ENCODE assay signal across 27 cellular contexts in the genomic region with DNA sequence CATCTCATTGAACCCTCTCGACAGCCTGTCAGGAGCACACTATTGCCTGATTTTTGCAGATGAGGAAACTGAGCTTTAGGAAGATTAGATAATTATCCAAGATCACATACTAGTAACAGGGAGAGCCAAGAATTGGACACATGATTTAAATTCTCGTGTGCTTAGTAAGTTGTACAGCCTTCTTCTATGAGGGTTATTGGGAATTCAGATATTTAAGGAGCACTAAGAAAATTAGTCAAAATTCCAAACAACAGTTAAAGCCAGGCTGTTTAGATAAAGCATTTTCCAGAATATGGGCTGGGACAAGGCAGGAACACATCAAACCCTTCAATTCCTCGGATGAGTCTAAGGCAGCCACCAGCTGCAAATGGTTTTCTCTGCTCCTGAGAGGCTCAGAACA.
"Had no signal": no experiment of that assay in that cellular context is flagged by ENCODE, and none has a peak within 500 bp of the region (broad histone marks: within the 10 kb centered on the region; RNA-seq: fewer than 3 reads in every experiment).

No MANE protein-coding gene starts in this region.

- DNase-seq: activated CD4-positive, alpha-beta T cell treated with anti-CD3 and anti-CD28 coated beads for 4 hours; activated CD4-positive, alpha-beta T cell treated with anti-CD3 and anti-CD28 coated beads, Interleukin-2, amount 50 U/mL, for 4 hours; activated CD8-positive, alpha-beta memory T cell treated with anti-CD3 and anti-CD28 coated beads for 24 hours; activated effector memory CD4-positive, alpha-beta T cell treated with anti-CD3 and anti-CD28 coated beads, Interleukin-2, amount 50 U/mL, for 16 hours; activated naive CD4-positive, alpha-beta T cell treated with anti-CD3 and anti-CD28 coated beads for 36 hours; activated naive CD8-positive, alpha-beta T cell treated with anti-CD3 and anti-CD28 coated beads for 36 hours; amniotic stem cell; caudate nucleus; cortex of kidney; effector memory CD8-positive, alpha-beta T cell; erythroblast; foreskin keratinocyte; left lung; mucosa of descending colon; nephron progenitor cell; pancreas; sigmoid colon; stimulated activated CD4-positive, alpha-beta T cell treated with anti-CD3 and anti-CD28 coated beads, Interleukin-15, amount 100 ng/mL, for 24 hours; stimulated activated CD4-positive, alpha-beta T cell treated with anti-CD3 and anti-CD28 coated beads, Interleukin-2, amount 100 ng/mL, for 24 hours; stimulated activated naive B cell treated with anti-CD40 and anti-IgM and Interleukin-4, amounts not matched to agents 10 μg/mL and 1 μg/mL and 100 μg/mL, for 72 hours; stomach; T-helper 1 cell; thyroid gland; upper lobe of right lung had no signal

- H3K4me3 ChIP-seq: left lung, lung, mucosa of descending colon, pancreas, prostate gland, sigmoid colon, stomach, thyroid gland, upper lobe of right lung had no signal

- H3K36me3 ChIP-seq: left lung, neutrophil, pancreas, prostate gland, sigmoid colon, stomach, thyroid gland, upper lobe of right lung had no signal

- H3K4me1 ChIP-seq: foreskin keratinocyte, left lung, pancreas, prostate gland, sigmoid colon, stomach, thyroid gland, upper lobe of right lung had no signal

- H3K9me3 ChIP-seq: left lung, mucosa of descending colon, neutrophil, pancreas, prostate gland, sigmoid colon, stomach, thyroid gland, upper lobe of right lung had no signal

- ATAC-seq: effector memory CD8-positive, alpha-beta T cell; foreskin keratinocyte; left lung; mucosa of descending colon; pancreas; upper lobe of right lung had no signal

- H3K27me3 ChIP-seq: foreskin keratinocyte, left lung, pancreas, sigmoid colon, stomach, thyroid gland, upper lobe of right lung had no signal

- H3K27ac ChIP-seq: foreskin keratinocyte, left lung, neutrophil, pancreas, prostate gland, sigmoid colon, stomach, thyroid gland, upper lobe of right lung had no signal
